Comparison of ENCODE assay signal across 6 cellular contexts in the genomic region with DNA sequence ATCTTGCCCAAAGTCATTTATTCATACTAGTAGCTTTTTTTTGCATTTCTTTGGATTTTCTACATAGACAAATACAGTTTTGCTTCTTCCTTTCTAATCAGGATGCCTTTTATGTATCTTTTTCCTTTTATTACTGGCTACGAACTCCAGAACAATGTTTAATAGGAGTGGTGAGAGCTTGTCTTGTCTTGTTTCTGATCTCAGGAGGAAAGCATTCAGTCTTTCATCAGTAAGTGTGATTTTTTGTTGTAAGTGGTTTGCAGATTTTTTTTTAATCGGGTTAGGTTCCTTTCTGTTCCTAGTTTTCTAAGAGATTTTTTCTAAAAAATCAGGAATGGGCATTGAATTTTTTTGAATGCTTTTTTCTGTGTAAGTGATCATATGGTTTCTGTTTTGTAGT.
A peak's percentile ranks its signal among the peaks of the same experiment; 100 is the strongest.
DNase-seq lines count a peak whose midpoint lies in the region; ATAC-seq, FAIRE-seq and TF ChIP-seq lines count a peak whose summit lies in the region.
"Not testable (repeated sequence)": the region's sequence is repeated elsewhere in the genome, so short reads cannot be mapped to it uniquely, and the experiment has no call there.

No MANE protein-coding gene starts in this region.

- in situ Hi-C loops in mammary epithelial cell (cut with MboI; ENCODE audit: low sequenced_read_pairs in 2 of 2); HepG2 (cut with HindIII; ENCODE audit: extremely low pct_ligation_motif_present, low pct_unique_long_range_greater_than_20kb): not testable (repeated sequence)

- H3K27ac ChIP-seq in RWPE2 (ENCODE audit: poor library complexity, severe bottlenecking); mammary epithelial cell (ENCODE audit: insufficient read depth, low read depth, low read length); foreskin keratinocyte; HepG2 (ENCODE audit: extremely low read length, insufficient read depth, low read length): not testable (repeated sequence)

- dilution Hi-C loops in mammary epithelial cell (cut with HindIII; ENCODE audit: low sequenced_read_pairs), result not testable (repeated sequence)

- not testable (repeated sequence) for TF ChIP-seq RAD21 in HepG2 (CRISPR knock-in tag; IDR thresholded peaks at IDR 0.05)

- intact Hi-C loops in mammary epithelial cell (cut with micrococcal nuclease); HepG2 (cut with micrococcal nuclease; ENCODE audit: unreplicated experiment): not testable (repeated sequence)

- H2AFZ ChIP-seq in mammary epithelial cell (ENCODE audit: low read depth, low read length); HepG2 (ENCODE audit: low read length): not testable (repeated sequence)

- not testable (repeated sequence) for TF ChIP-seq EP300 in HepG2 (IDR thresholded peaks at IDR 0.05; ENCODE audit: low read depth in 2 of 2, low read length in 2 of 2); HepG2 (CRISPR knock-in tag; IDR thresholded peaks at IDR 0.05; ENCODE audit: borderline replicate concordance)

- CTCF ChIA-PET in mammary epithelial cell (lab: Charles Lee; ENCODE audit: low non-redundant PET); HepG2 (lab: Yijun Ruan, JAX; ENCODE audit: low intra/inter-chr PET ratio, low total read pairs): not testable (repeated sequence)

- POLR2A ChIA-PET in HepG2 (lab: Yijun Ruan, JAX), result not testable (repeated sequence)

- BruUV-seq in mammary epithelial cell (replicated peaks; lab: Mats Ljungman, UMichigan); HepG2 (replicated peaks; lab: Mats Ljungman, UMichigan): not testable (repeated sequence)

- H3K4me1 ChIP-seq in RWPE2 (ENCODE audit: insufficient read depth, poor library complexity, severe bottlenecking); mammary epithelial cell (ENCODE audit: insufficient read depth, low read length); foreskin keratinocyte; HepG2 (ENCODE audit: insufficient read depth, low read length): not testable (repeated sequence)

- peak; percentile 90 for FAIRE-seq in D721Med (lab: Jason Lieb, UNC)
- peak; percentile 26 for FAIRE-seq in HepG2 (lab: Jason Lieb, UNC)

- not testable (repeated sequence) for TF ChIP-seq POLR2A in HepG2 (IDR thresholded peaks at IDR 0.05; ENCODE audit: insufficient read depth in 1 of 2, low read depth in 2 of 2, low read length in 2 of 2)

- WGBS in mammary epithelial cell (ENCODE audit: low coverage, missing lambda C conversion rate), result 0% methylated on average over 1 of the region's 2 CpGs
- WGBS in HepG2 (ENCODE audit: low lambda C conversion rate), result 95% methylated on average over 2 of the region's 2 CpGs

- not testable (repeated sequence) for TF ChIP-seq CTCF in D721Med (IDR thresholded peaks at IDR 0.05; ENCODE audit: insufficient read depth, missing control alignments); RWPE2 (IDR thresholded peaks at IDR 0.05; ENCODE audit: poor library complexity, severe bottlenecking); mammary epithelial cell (conservative IDR thresholded peaks at IDR 0.05 in 1 of 2, IDR thresholded peaks at IDR 0.05 in 1 of 2; ENCODE audit: extremely low read depth in 1 of 2, insufficient read depth in 1 of 2, low read depth in 1 of 2, low read length in 2 of 2); epithelial cell of esophagus (IDR thresholded peaks at IDR 0.05; ENCODE audit: insufficient read depth, low read depth, low read length, missing control alignments); foreskin keratinocyte (conservative IDR thresholded peaks at IDR 0.05); HepG2 (CRISPR knock-in tag; IDR thresholded peaks at IDR 0.05)

- not testable (repeated sequence) for H3K9ac ChIP-seq in mammary epithelial cell (ENCODE audit: insufficient read depth, low read length); HepG2 (ENCODE audit: insufficient read depth, low read depth, low read length)

- not testable (repeated sequence) for H3K4me2 ChIP-seq in mammary epithelial cell (ENCODE audit: insufficient read depth, low read depth, low read length); HepG2 (ENCODE audit: low read depth, low read length)

- DNase-seq in D721Med (ENCODE audit: insufficient read length, low spot score); RWPE2 (ENCODE audit: low spot score); HepG2 (ENCODE audit: low spot score): not testable (repeated sequence)
- DNase-seq in mammary epithelial cell (peak; percentile 54), epithelial cell of esophagus (ENCODE audit: low read depth) (peak; percentile 75), foreskin keratinocyte (peak; percentile 39 to 55)

- not testable (repeated sequence) for H3K4me3 ChIP-seq in RWPE2 (ENCODE audit: severe bottlenecking); mammary epithelial cell (replicated peaks in 1 of 3; ENCODE audit: insufficient read depth in 1 of 3, low read depth in 2 of 3, low read length in 3 of 3); epithelial cell of esophagus (ENCODE audit: low read length); HepG2 (replicated peaks in 1 of 3; ENCODE audit: insufficient read depth in 1 of 3, low read depth in 2 of 3, low read length in 3 of 3)

- ATAC-seq in RWPE2 (ENCODE audit: low read depth) (peak; percentile 92), foreskin keratinocyte (peak; percentile 75)
- not testable (repeated sequence) for ATAC-seq in HepG2

- H3K79me2 ChIP-seq in mammary epithelial cell (ENCODE audit: insufficient read depth, low read length); HepG2 (ENCODE audit: insufficient read depth, low read length): not testable (repeated sequence)

- H3K9me3 ChIP-seq in RWPE2 (ENCODE audit: severe bottlenecking); mammary epithelial cell (replicated peaks; ENCODE audit: insufficient read depth, low read length); HepG2 (ENCODE audit: low read length): not testable (repeated sequence)

- not testable (repeated sequence) for H3K36me3 ChIP-seq in RWPE2 (ENCODE audit: low read depth); mammary epithelial cell (ENCODE audit: insufficient read depth, low read length); HepG2 (replicated peaks in 1 of 2; ENCODE audit: control insufficient read depth in 1 of 2, insufficient read depth in 2 of 2, low read length in 2 of 2)

- H4K20me1 ChIP-seq in mammary epithelial cell (ENCODE audit: insufficient read depth, low read length); HepG2 (ENCODE audit: insufficient read depth, low read length): not testable (repeated sequence)

- not testable (repeated sequence) for H3K27me3 ChIP-seq in RWPE2 (ENCODE audit: insufficient read depth, poor library complexity, severe bottlenecking); mammary epithelial cell (ENCODE audit: insufficient read depth, low read length); foreskin keratinocyte; HepG2 (ENCODE audit: control insufficient read depth in 1 of 2, insufficient read depth in 2 of 2, low read length in 2 of 2)
